In the genomic region with DNA sequence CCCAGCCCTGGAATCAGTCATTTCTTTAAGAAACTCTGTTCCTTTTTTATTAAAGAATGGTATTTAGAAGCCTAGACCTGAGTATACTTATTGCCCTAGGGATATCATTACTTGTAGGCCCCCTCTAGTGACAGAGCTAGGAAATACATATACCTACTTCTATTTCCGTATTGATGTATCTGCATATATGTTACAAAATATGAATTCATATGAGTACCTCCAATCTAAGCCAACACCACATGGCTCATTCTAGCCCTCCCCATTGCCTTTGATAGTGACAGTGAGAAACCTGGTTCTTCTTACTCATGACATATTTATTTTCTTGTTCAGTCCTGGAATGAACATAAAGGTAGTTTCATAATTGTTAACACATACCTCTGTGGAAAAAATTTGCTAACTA, we compare ENCODE assay signal across 8 cellular contexts.
DNase-seq lines count a peak whose midpoint lies in the region; ATAC-seq and TF ChIP-seq lines count a peak whose summit lies in the region.

No MANE protein-coding gene starts in this region.

- CTCF ChIA-PET in activated CD4-positive, alpha-beta T cell treated with anti-CD3 and anti-CD28 coated beads for 36 hours (lab: Charles Lee) = interaction anchor here (1.0 kb wide), 2 partner anchors 10 to 255 kb away, joined by 4 to 5 read pairs; no protein-coding TSS in a partner anchor
- CTCF ChIA-PET in OCI-LY7 (lab: Charles Lee; ENCODE audit: unreplicated experiment) = no interaction called here

- peaks cover 7% of the 10 kb centered on the region for H4K20me1 ChIP-seq in OCI-LY7 (ENCODE audit: insufficient read depth, low read length)

- no peaks in the 10 kb centered on the region for H3K9me2 ChIP-seq in OCI-LY7 (ENCODE audit: insufficient read depth, low read length)

- peak; percentile 100 for ATAC-seq in activated CD4-positive, alpha-beta T cell treated with anti-CD3 and anti-CD28 coated beads for 36 hours
- peak; percentile 61 for ATAC-seq in HG03175 (IDR thresholded peaks at IDR 0.05; ENCODE audit: unreplicated experiment)
- no peak for ATAC-seq in GM19023 (IDR thresholded peaks at IDR 0.05; ENCODE audit: unreplicated experiment)

- peak; percentile 52 for DNase-seq in activated CD4-positive, alpha-beta T cell treated with anti-CD3 and anti-CD28 coated beads for 36 hours
- no peak for DNase-seq in activated CD4-positive, alpha-beta T cell treated with anti-CD3 and anti-CD28 coated beads, Interleukin-2, amount 50 U/mL, for 4 hours
- DNase-seq in OCI-LY7 (ENCODE audit: low spot score) = peak; percentile 63
- no peak for DNase-seq in chondrocyte (ENCODE audit: low spot score)
- DNase-seq in nephron progenitor cell = no peak
- no peak for DNase-seq in mesenteric fat pad (ENCODE audit: low spot score)

- peaks cover 22% of the 10 kb centered on the region for H3K4me1 Mint-ChIP-seq in activated CD4-positive, alpha-beta T cell treated with anti-CD3 and anti-CD28 coated beads for 36 hours
- H3K4me1 Mint-ChIP-seq in chondrocyte (ENCODE audit: low read depth) = peaks cover 3% of the 10 kb centered on the region
- H3K4me1 Mint-ChIP-seq in nephron progenitor cell = peaks cover 6% of the 10 kb centered on the region

- no peak overlapping the region for H2AFZ ChIP-seq in OCI-LY7 (ENCODE audit: low read length)

- H3K4me1 ChIP-seq in OCI-LY7 (ENCODE audit: insufficient read depth, low read length, poor library complexity, severe bottlenecking) = no peaks in the 10 kb centered on the region

- H3K36me3 Mint-ChIP-seq in activated CD4-positive, alpha-beta T cell treated with anti-CD3 and anti-CD28 coated beads for 36 hours (ENCODE audit: low read depth) = no peaks in the 10 kb centered on the region
- peaks cover 10% of the 10 kb centered on the region for H3K36me3 Mint-ChIP-seq in chondrocyte (ENCODE audit: low read depth)
- H3K36me3 Mint-ChIP-seq in nephron progenitor cell (ENCODE audit: low read depth) = peaks cover 15% of the 10 kb centered on the region

- H3K27me3 Mint-ChIP-seq in activated CD4-positive, alpha-beta T cell treated with anti-CD3 and anti-CD28 coated beads for 36 hours = no peaks in the 10 kb centered on the region
- no peaks in the 10 kb centered on the region for H3K27me3 Mint-ChIP-seq in chondrocyte (ENCODE audit: low read depth)
- no peaks in the 10 kb centered on the region for H3K27me3 Mint-ChIP-seq in nephron progenitor cell (ENCODE audit: low read depth, poor library complexity)

- no peak overlapping the region for H3K27ac ChIP-seq in OCI-LY7 (ENCODE audit: low read depth, low read length, poor library complexity, severe bottlenecking)

- no peak overlapping the region for H3K27ac Mint-ChIP-seq in activated CD4-positive, alpha-beta T cell treated with anti-CD3 and anti-CD28 coated beads for 36 hours
- H3K27ac Mint-ChIP-seq in chondrocyte (ENCODE audit: unreplicated experiment) = no peak overlapping the region
- no peak overlapping the region for H3K27ac Mint-ChIP-seq in nephron progenitor cell

- intact Hi-C loops in activated CD4-positive, alpha-beta T cell treated with anti-CD3 and anti-CD28 coated beads for 36 hours (cut with DNase I, micrococcal nuclease) = loop anchor here (1.0 to 10.0 kb wide), 11 partner anchors 96 to 1118 kb away; a partner anchor contains a TSS
- intact Hi-C loops in OCI-LY7 (cut with micrococcal nuclease; ENCODE audit: unreplicated experiment) = loop anchor here (2.0 to 5.0 kb wide), 2 partner anchors 181 to 256 kb away; no protein-coding TSS in a partner anchor

- no peaks in the 10 kb centered on the region for H3K9me3 Mint-ChIP-seq in activated CD4-positive, alpha-beta T cell treated with anti-CD3 and anti-CD28 coated beads for 36 hours (ENCODE audit: low read depth)
- H3K9me3 Mint-ChIP-seq in chondrocyte (ENCODE audit: low read depth) (peaks cover 18% of the 10 kb centered on the region), nephron progenitor cell (peaks cover 20% of the 10 kb centered on the region)

- no peak overlapping the region for H3K4me3 ChIP-seq in OCI-LY7 (ENCODE audit: low read depth, low read length, poor library complexity, severe bottlenecking)

- H3K4me3 Mint-ChIP-seq in activated CD4-positive, alpha-beta T cell treated with anti-CD3 and anti-CD28 coated beads for 36 hours = no peak overlapping the region
- H3K4me3 Mint-ChIP-seq in chondrocyte (ENCODE audit: unreplicated experiment) (no peak overlapping the region), nephron progenitor cell (no peak overlapping the region)

- BruUV-seq in OCI-LY7 (replicated peaks; lab: Mats Ljungman, UMichigan) = no TSS peak

- no peak overlapping the region for H3K4me2 ChIP-seq in OCI-LY7 (ENCODE audit: low read length)

- POLR2A ChIA-PET in activated CD4-positive, alpha-beta T cell treated with anti-CD3 and anti-CD28 coated beads for 36 hours (lab: Charles Lee) = no interaction called here
- POLR2A ChIA-PET in OCI-LY7 (lab: Charles Lee) = no interaction called here

- no peaks in the 10 kb centered on the region for H3K9me3 ChIP-seq in OCI-LY7 (ENCODE audit: low read length)

- no peaks in the 10 kb centered on the region for H3K36me3 ChIP-seq in OCI-LY7 (ENCODE audit: insufficient read depth, low read length)

- no peaks in the 10 kb centered on the region for H3K79me2 ChIP-seq in OCI-LY7 (ENCODE audit: insufficient read depth, low read depth, low read length)

- TF ChIP-seq CTCF in OCI-LY7 (conservative IDR thresholded peaks at IDR 0.05; ENCODE audit: low read length) (peak; percentile 82), chondrocyte (IDR thresholded peaks at IDR 0.05) (peak; percentile 78), nephron progenitor cell (IDR thresholded peaks at IDR 0.05) (peak; percentile 38)

Comparison
In these comparisons a context has a peak if more than half of its experiments do, and no peak if none do; other contexts are left out.
1. DNase-seq: peak in activated CD4-positive, alpha-beta T cell treated with anti-CD3 and anti-CD28 coated beads for 36 hours (single experiment) and OCI-LY7 (single experiment); none in activated CD4-positive, alpha-beta T cell treated with anti-CD3 and anti-CD28 coated beads, Interleukin-2, amount 50 U/mL, for 4 hours (0 of 2), chondrocyte (single experiment), nephron progenitor cell (single experiment) and mesenteric fat pad (single experiment).
2. Peak in every context shown above with its lines, with median percentiles within 50 percentile points of each other: CTCF ChIP-seq.